ENCODE assay signal across 8 cellular contexts in the genomic region with DNA sequence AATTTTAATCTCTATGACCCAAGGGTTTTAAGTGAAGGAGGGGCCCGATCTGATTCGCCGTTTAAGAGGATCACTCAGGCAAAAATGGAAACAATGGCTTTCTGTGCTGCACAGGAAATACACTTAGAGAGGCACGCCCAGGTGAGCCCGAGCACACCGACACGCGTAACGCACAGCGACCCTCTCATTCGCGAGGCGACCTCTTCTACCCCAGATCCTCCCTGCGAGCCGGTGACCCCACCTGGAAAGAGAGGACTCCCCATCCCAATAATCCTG. TPM values are rescaled to one million over a fixed set of nuclear protein-coding genes. Genes with fewer than 3 reads are reported as not detected.
DNase-seq lines count a peak whose midpoint lies in the region; ATAC-seq lines count a peak whose summit lies in the region.

No MANE protein-coding gene starts in this region.

- no peaks in the 10 kb centered on the region for H3K9me3 ChIP-seq in subcutaneous abdominal adipose tissue (ENCODE audit: control insufficient read depth in 5 of 5, low read length in 5 of 5)

- H3K9ac ChIP-seq in subcutaneous abdominal adipose tissue (ENCODE audit: low read length in 5 of 5), result peak overlapping the region in 1 of 5 donors; percentile 39

- peak overlapping the region; percentile 93 to 94 for H3K27ac Mint-ChIP-seq in T-cell

- H3K4me3 ChIP-seq in iPS-11a (ENCODE audit: low read depth, low read length) (peak overlapping the region; percentile 90), subcutaneous abdominal adipose tissue (ENCODE audit: low read depth in 1 of 5, low read length in 5 of 5) (peak overlapping the region in 3 of 5 donors; percentile 39 to 55 (median 49))

- peak; percentile 14 for ATAC-seq in HG02938 (IDR thresholded peaks at IDR 0.05; ENCODE audit: unreplicated experiment)
- ATAC-seq in T-cell (replicated peaks in 1 of 4), result peak; percentile 49 to 74 (median 70)

- H3K27me3 Mint-ChIP-seq in T-cell, result no peaks in the 10 kb centered on the region

- H3K4me3 Mint-ChIP-seq in T-cell, result peak overlapping the region; percentile 87 to 89 (median 87)

- H3K4me1 Mint-ChIP-seq in T-cell, result peaks cover 36 to 43% (median 37%) of the 10 kb centered on the region in 3 donors

- DNase-seq in DMS79 treated with DMSO at 0.1 percent for 48 hours (lab: John Stamatoyannopoulos, UW) (peak; percentile 35), DMS79 (lab: John Stamatoyannopoulos, UW) (no peak), T-cell (peak in 7 of 34 experiments; percentile 31 to 73 (median 53)), NCI-H446 treated with DMSO at 0.1 percent for 48 hours (lab: John Stamatoyannopoulos, UW) (no peak), GDM1 (lab: John Stamatoyannopoulos, UW) (no peak)

- peaks cover 0 to 22% (median 16%) of the 10 kb centered on the region in 5 donors for H3K4me1 ChIP-seq in subcutaneous abdominal adipose tissue (ENCODE audit: control insufficient read depth in 5 of 5, insufficient read depth in 5 of 5, low read length in 5 of 5)

- CTCF ChIA-PET in T-cell (lab: Charles Lee), result interaction anchor here in 1 of 2 donors (3.2 kb wide), 1 partner anchor 29 kb away, joined by 23 read pairs; the partner anchor contains the start of gene GPR108

- no peaks in the 10 kb centered on the region for H3K36me3 ChIP-seq in subcutaneous abdominal adipose tissue (ENCODE audit: control insufficient read depth in 5 of 5, insufficient read depth in 5 of 5, low read length in 5 of 5)

- H3K27me3 ChIP-seq in subcutaneous abdominal adipose tissue (ENCODE audit: control insufficient read depth in 5 of 5, insufficient read depth in 4 of 5, low read length in 5 of 5), result peaks cover 3 to 26% (median 12%) of the 10 kb centered on the region in 5 donors

- no peaks in the 10 kb centered on the region for H3K9me3 Mint-ChIP-seq in T-cell

- no peaks in the 10 kb centered on the region for H3K36me3 Mint-ChIP-seq in T-cell

- POLR2A ChIA-PET in T-cell (lab: Charles Lee), result no interaction called here

- H3K27ac ChIP-seq in subcutaneous abdominal adipose tissue (ENCODE audit: low read depth, low read length), result no peak overlapping the region

RNA-seq across cellular contexts. Expression of gene SH2D3A, which starts 0.2 kb away (rescaled TPM):
- 10 to 100 TPM; 61.7 to 83.7 (median 73.6) TPM for total RNA-seq in T-cell

RNA-seq across cellular contexts. Expression of gene VAV1, which starts 5.5 kb away (rescaled TPM):
- total RNA-seq in T-cell, result 100 to 1,000 TPM in 2 of 5 donors, 10 to 100 TPM in 3; 82.5 to 114 (median 92.2) TPM

RNA-seq across cellular contexts. Expression of gene TRIP10, which starts 27.5 kb away (rescaled TPM):
- total RNA-seq in T-cell, result 1 to 10 TPM; 2.6 to 8.7 (median 7.3) TPM

RNA-seq across cellular contexts. Expression of gene GPR108, which starts 29.6 kb away (rescaled TPM):
- total RNA-seq in T-cell, result 10 to 100 TPM; 51.8 to 83.3 (median 58.4) TPM

RNA-seq across cellular contexts. Expression of gene C3, which starts 46.6 kb away (rescaled TPM):
- total RNA-seq in T-cell, result 10 to 100 TPM in 1 of 5 donors, 1 to 10 TPM in 3, not detected in 1; 1.1 to 10.6 (median 7.6) TPM
